9 cellular contexts compared by ENCODE assay signal in genomic region chr17:61157246-61157887, GRCh38.
DNase-seq lines count a peak whose midpoint lies in the region; ATAC-seq and TF ChIP-seq lines count a peak whose summit lies in the region.
"Had no signal": no experiment of that assay in that cellular context is flagged by ENCODE, and none has a peak within 500 bp of the region (broad histone marks: within the 10 kb centered on the region; RNA-seq: fewer than 3 reads in every experiment).

No MANE protein-coding gene starts in this region.

- no peaks in the 10 kb centered on the region for H3K9me3 Mint-ChIP-seq in CD8-positive, alpha-beta memory T cell

- H3K4me1 ChIP-seq in heart left ventricle (peaks cover 0 to 9% (median 0%) of the 10 kb centered on the region in 12 donors), right atrium auricular region (no peaks in the 10 kb centered on the region), upper lobe of right lung (no peaks in the 10 kb centered on the region)
- peaks cover 14% of the 10 kb centered on the region for H3K4me1 ChIP-seq in CD8-positive, alpha-beta memory T cell (ENCODE audit: insufficient read depth, low read length)

- H3K36me3 Mint-ChIP-seq in CD8-positive, alpha-beta memory T cell = no peaks in the 10 kb centered on the region

- CTCF ChIA-PET in CD8-positive, alpha-beta memory T cell (lab: Charles Lee) = no interaction called here

- peak overlapping the region in 1 of 8 donors; percentile 1 for H3K27ac Mint-ChIP-seq in CD8-positive, alpha-beta memory T cell

- POLR2A ChIA-PET in CD8-positive, alpha-beta memory T cell (lab: Charles Lee) = no interaction called here

- 51 to 62% (median 59%) methylated on average over 7 of the region's 7 CpGs for WGBS in heart left ventricle, 4 donors

- H3K4me1 Mint-ChIP-seq in CD8-positive, alpha-beta memory T cell = peaks cover 5 to 12% (median 8%) of the 10 kb centered on the region in 3 donors

- H3K36me3 ChIP-seq in heart left ventricle = no peaks in the 10 kb centered on the region
- no peaks in the 10 kb centered on the region for H3K36me3 ChIP-seq in right atrium auricular region
- no peaks in the 10 kb centered on the region for H3K36me3 ChIP-seq in upper lobe of right lung
- no peaks in the 10 kb centered on the region for H3K36me3 ChIP-seq in CD8-positive, alpha-beta memory T cell (ENCODE audit: insufficient read depth, low read length)

- intact Hi-C loops in heart left ventricle (cut with DNase I) = no loop called here
- intact Hi-C loops in upper lobe of right lung (cut with DNase I) = no loop called here

- TF ChIP-seq CTCF in heart left ventricle (IDR thresholded peaks at IDR 0.05) (no peak), right atrium auricular region (IDR thresholded peaks at IDR 0.05) (no peak), upper lobe of right lung (IDR thresholded peaks at IDR 0.05) (no peak)

- ATAC-seq in heart left ventricle (peak in 1 of 4 donors; percentile 41), upper lobe of right lung (no peak), GM19397 (IDR thresholded peaks at IDR 0.05; ENCODE audit: unreplicated experiment) (no peak)
- ATAC-seq: HCT116 had no signal

- TF ChIP-seq POLR2A in heart left ventricle (IDR thresholded peaks at IDR 0.05) = no peak

- no peaks in the 10 kb centered on the region for H3K27me3 ChIP-seq in heart left ventricle
- H3K27me3 ChIP-seq in right atrium auricular region = no peaks in the 10 kb centered on the region
- H3K27me3 ChIP-seq in upper lobe of right lung = no peaks in the 10 kb centered on the region
- H3K27me3 ChIP-seq in CD8-positive, alpha-beta memory T cell (ENCODE audit: insufficient read depth, low read length, poor library complexity, severe bottlenecking) = no peaks in the 10 kb centered on the region

- H3K4me3 Mint-ChIP-seq in CD8-positive, alpha-beta memory T cell = no peak overlapping the region

- in situ Hi-C loops in SK-MEL-5 (cut with HindIII; ENCODE audit: low pct_unique_long_range_greater_than_20kb, low sequenced_read_pairs) = no loop called here

- H3K4me3 ChIP-seq in heart left ventricle (peak overlapping the region in 8 of 12 donors; percentile 4 to 39 (median 24)), right atrium auricular region (peak overlapping the region in 1 of 2 donors; percentile 12), upper lobe of right lung (peak overlapping the region; percentile 29)
- no peak overlapping the region for H3K4me3 ChIP-seq in CD8-positive, alpha-beta memory T cell (ENCODE audit: low read length)

- H3K9me3 ChIP-seq in heart left ventricle (no peaks in the 10 kb centered on the region), right atrium auricular region (no peaks in the 10 kb centered on the region), upper lobe of right lung (no peaks in the 10 kb centered on the region)
- H3K9me3 ChIP-seq in CD8-positive, alpha-beta memory T cell (ENCODE audit: low read length) = no peaks in the 10 kb centered on the region

- H3K27ac ChIP-seq in heart left ventricle (peak overlapping the region in 6 of 12 donors; percentile 13 to 60 (median 42)), right atrium auricular region (peak overlapping the region in 1 of 2 donors; percentile 10), upper lobe of right lung (peak overlapping the region; percentile 68)
- H3K27ac ChIP-seq in CD8-positive, alpha-beta memory T cell (ENCODE audit: low read depth, low read length) = no peak overlapping the region

- DNase-seq in heart left ventricle (peak in 2 of 5 donors; percentile 10 to 27), right atrium auricular region (ENCODE audit: low spot score) (no peak), SK-MEL-5 (ENCODE audit: low read depth, low spot score) (peak; percentile 95), globus pallidus (ENCODE audit: low spot score) (peak; percentile 69), upper lobe of right lung (no peak)
- no peak for DNase-seq in CD8-positive, alpha-beta memory T cell
- no peak for DNase-seq in activated naive CD4-positive, alpha-beta T cell (lab: John Stamatoyannopoulos, UW)

- H3K27me3 Mint-ChIP-seq in CD8-positive, alpha-beta memory T cell = no peaks in the 10 kb centered on the region

Comparison
In these comparisons a context has a peak if more than half of its experiments do, and no peak if none do; other contexts are left out.
1. DNase-seq: peak in SK-MEL-5 (single experiment) and globus pallidus (single experiment); none in right atrium auricular region (single experiment), upper lobe of right lung (single experiment), CD8-positive, alpha-beta memory T cell (0 of 5) and activated naive CD4-positive, alpha-beta T cell (0 of 4).